ENCODE assay signal across 19 cellular contexts in genomic region chr3:127351350-127351749, GRCh38.
DNase-seq lines count a peak whose midpoint lies in the region; ATAC-seq and TF ChIP-seq lines count a peak whose summit lies in the region.
"Had no signal": no experiment of that assay in that cellular context is flagged by ENCODE, and none has a peak within 500 bp of the region (broad histone marks: within the 10 kb centered on the region; RNA-seq: fewer than 3 reads in every experiment).

No MANE protein-coding gene starts in this region.

- DNase-seq in right atrium auricular region (ENCODE audit: low spot score), result peak; percentile 16
- no peak for DNase-seq in Right ventricle myocardium superior
- peak in 6 of 10 donors; percentile 32 to 67 (median 58) for DNase-seq in dorsolateral prefrontal cortex
- peak; percentile 20 for DNase-seq in lung (ENCODE audit: low spot score)
- DNase-seq in osteoblast (ENCODE audit: insufficient read length, low spot score, missing footprints), result no peak
- DNase-seq in NCI-H1694 (lab: John Stamatoyannopoulos, UW), result no peak
- no peak for DNase-seq in NCI-H748 treated with DMSO at 0.1 percent for 48 hours (lab: John Stamatoyannopoulos, UW)
- DNase-seq: CD8-positive, alpha-beta T cell; DMS79 treated with DMSO at 0.1 percent for 48 hours; MG63; NCI-H1092 treated with DMSO at 0.1 percent for 48 hours; NCI-H2081 treated with DMSO at 0.1 percent for 48 hours; NCI-H226; NCI-H524; PC-3; SJCRH30 had no signal

- ATAC-seq in Right ventricle myocardium superior (ENCODE audit: poor library complexity), result no peak
- ATAC-seq in lung (ENCODE audit: insufficient read depth, low FRiP score), result no peak
- no peak for ATAC-seq in GM21825 (IDR thresholded peaks at IDR 0.05; ENCODE audit: unreplicated experiment)
- ATAC-seq: CD8-positive, alpha-beta T cell; PC-3 had no signal

- no peaks in the 10 kb centered on the region for H4K20me1 ChIP-seq in osteoblast (ENCODE audit: insufficient read depth, low read length)

- H3K4me3 ChIP-seq in right atrium auricular region (no peak overlapping the region), dorsolateral prefrontal cortex (no peak overlapping the region), lung (no peak overlapping the region), osteoblast (ENCODE audit: insufficient read depth, low read length) (no peak overlapping the region)
- H3K4me3 ChIP-seq: HAP-1, MG63, SJCRH30 had no signal

- H3K9me3 ChIP-seq in right atrium auricular region (peaks cover 0 to 3% of the 10 kb centered on the region in 2 donors), lung (ENCODE audit: control insufficient read depth in 2 of 2, insufficient read depth in 1 of 2, low read length in 1 of 2) (peaks cover 0 to 1% of the 10 kb centered on the region in 2 donors), osteoblast (ENCODE audit: low read depth, low read length) (no peaks in the 10 kb centered on the region)
- H3K9me3 ChIP-seq: HAP-1, SJCRH30 had no signal

- no peak overlapping the region for H2AFZ ChIP-seq in osteoblast (ENCODE audit: low read length)

- H3K4me1 ChIP-seq in right atrium auricular region (no peaks in the 10 kb centered on the region), lung (ENCODE audit: control insufficient read depth in 2 of 2, insufficient read depth in 2 of 2, low read length in 2 of 2) (no peaks in the 10 kb centered on the region), osteoblast (ENCODE audit: insufficient read depth, low read length) (no peaks in the 10 kb centered on the region)
- H3K4me1 ChIP-seq: HAP-1, SJCRH30 had no signal

- intact Hi-C loops in Right ventricle myocardium superior (cut with DNase I), result no loop called here
- intact Hi-C loops in dorsolateral prefrontal cortex (cut with DNase I), result no loop called here

- no peak overlapping the region for H3K4me2 ChIP-seq in osteoblast (ENCODE audit: insufficient read depth, low read length)

- H3K79me2 ChIP-seq in osteoblast (ENCODE audit: insufficient read depth, low read length), result no peaks in the 10 kb centered on the region

- 71 to 78% methylated on average over 10 of the region's 10 CpGs for WGBS in lung, 2 donors

- TF ChIP-seq CTCF in right atrium auricular region (IDR thresholded peaks at IDR 0.05), result no peak
- no peak for TF ChIP-seq CTCF in dorsolateral prefrontal cortex (IDR thresholded peaks at IDR 0.05 in 54 of 56, conservative IDR thresholded peaks at IDR 0.05 in 2 of 56; ENCODE audit: low read depth in 1 of 56, partially characterized antibody in 56 of 56)
- TF ChIP-seq CTCF in lung (IDR thresholded peaks at IDR 0.05; ENCODE audit: control extremely low read depth, extremely low read depth), result no peak
- TF ChIP-seq CTCF in osteoblast (IDR thresholded peaks at IDR 0.05; ENCODE audit: extremely low read depth, low read depth, low read length), result no peak

- no peak overlapping the region for H3K27ac ChIP-seq in right atrium auricular region
- no peak overlapping the region for H3K27ac ChIP-seq in dorsolateral prefrontal cortex
- no peak overlapping the region for H3K27ac ChIP-seq in lung (ENCODE audit: low read depth in 1 of 2, low read length in 1 of 2)
- H3K27ac ChIP-seq in osteoblast (ENCODE audit: low read depth, low read length), result no peak overlapping the region
- H3K27ac ChIP-seq: HL-60, SJCRH30 had no signal

- no peaks in the 10 kb centered on the region for H3K27me3 ChIP-seq in right atrium auricular region
- H3K27me3 ChIP-seq in dorsolateral prefrontal cortex, result peaks cover 0 to 3% (median 0%) of the 10 kb centered on the region in 45 donors
- no peaks in the 10 kb centered on the region for H3K27me3 ChIP-seq in lung (ENCODE audit: control insufficient read depth, insufficient read depth)
- peaks cover 7% of the 10 kb centered on the region for H3K27me3 ChIP-seq in osteoblast (ENCODE audit: insufficient read depth, low read length)
- H3K27me3 ChIP-seq: SJCRH30 had no signal

- H3K36me3 ChIP-seq in right atrium auricular region (no peaks in the 10 kb centered on the region), lung (ENCODE audit: control insufficient read depth in 2 of 2, insufficient read depth in 2 of 2, low read length in 2 of 2) (no peaks in the 10 kb centered on the region), osteoblast (ENCODE audit: insufficient read depth, low read length) (no peaks in the 10 kb centered on the region)
- H3K36me3 ChIP-seq: HAP-1, MG63, SJCRH30 had no signal

Comparison
In these comparisons a context has a peak if more than half of its experiments do, and no peak if none do; other contexts are left out.
1. DNase-seq: peak in right atrium auricular region (single experiment), dorsolateral prefrontal cortex (6 of 10) and lung (single experiment); none in Right ventricle myocardium superior (single experiment), osteoblast (single experiment), NCI-H1694 (single experiment) and NCI-H748 treated with DMSO at 0.1 percent for 48 hours (single experiment).